In the genomic region with DNA sequence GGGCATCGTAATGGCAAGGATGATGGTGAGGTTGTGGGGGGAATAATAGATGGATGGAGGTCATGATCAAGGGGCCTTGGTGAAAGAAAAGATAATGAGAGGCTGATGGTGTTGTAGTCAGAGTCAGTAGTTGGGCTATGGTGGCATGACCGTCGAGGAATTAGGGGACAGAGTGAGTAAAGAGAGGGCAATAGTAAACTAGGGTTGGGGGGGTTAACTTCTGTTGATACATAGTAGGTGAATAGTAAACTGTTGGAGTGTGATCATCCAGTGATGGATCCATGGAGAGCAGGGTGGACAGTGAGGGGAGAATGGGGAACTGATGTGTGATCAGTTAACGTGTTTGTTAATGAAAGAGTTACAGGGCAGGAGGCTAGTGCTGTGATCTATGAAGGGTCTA, we compare ENCODE assay signal across 9 cellular contexts. TPM values are rescaled to one million over a fixed set of nuclear protein-coding genes. Genes with fewer than 3 reads are reported as not detected.
DNase-seq lines count a peak whose midpoint lies in the region; ATAC-seq and TF ChIP-seq lines count a peak whose summit lies in the region.
"Had no signal": no experiment of that assay in that cellular context is flagged by ENCODE, and none has a peak within 500 bp of the region (broad histone marks: within the 10 kb centered on the region; RNA-seq: fewer than 3 reads in every experiment).

No MANE protein-coding gene starts in this region.

- peaks cover 28% of the 10 kb centered on the region for H3K36me3 ChIP-seq in HAP-1 (replicated peaks)

- H3K27ac ChIP-seq in right cardiac atrium (ENCODE audit: low read length) = peak overlapping the region; percentile 45
- peak overlapping the region in 8 of 21 experiments; percentile 69 to 89 (median 86) for H3K27ac ChIP-seq in skin epidermis

- H3K4me1 Mint-ChIP-seq in activated B cell treated with CpG ODN at 0.5 μM for 24 hours = peaks cover 23% of the 10 kb centered on the region

- 61% methylated on average over 4 of the region's 4 CpGs for WGBS in right cardiac atrium

- CTCF ChIA-PET in activated B cell treated with CpG ODN at 0.5 μM for 24 hours (lab: Charles Lee) = no interaction called here

- peak overlapping the region; percentile 89 for H3K4me3 Mint-ChIP-seq in activated B cell treated with CpG ODN at 0.5 μM for 24 hours

- in situ Hi-C loops in HAP-1 (cut with MboI; ENCODE audit: low sequenced_read_pairs) = loop anchor here (25.0 kb wide), 1 partner anchor 615 kb away; no protein-coding TSS in a partner anchor

- no peak for TF ChIP-seq CTCF in activated B cell treated with CpG ODN at 0.5 μM for 24 hours (IDR thresholded peaks at IDR 0.05)

- peak overlapping the region; percentile 97 for H3K4me3 ChIP-seq in HAP-1
- H3K4me3 ChIP-seq in right cardiac atrium (ENCODE audit: low read length) = peak overlapping the region; percentile 79
- H3K4me3 ChIP-seq in skin epidermis = peak overlapping the region; percentile 53 to 78 (median 62)

- H3K27me3 ChIP-seq in HAP-1 (ENCODE audit: low read depth) (no peaks in the 10 kb centered on the region), right cardiac atrium (ENCODE audit: control insufficient read depth, insufficient read depth) (no peaks in the 10 kb centered on the region)

- ATAC-seq in activated B cell treated with CpG ODN at 0.5 μM for 24 hours (ENCODE audit: low read depth) = no peak
- no peak for ATAC-seq in right cardiac atrium
- ATAC-seq in GM21825 (IDR thresholded peaks at IDR 0.05; ENCODE audit: unreplicated experiment) = no peak
- no peak for ATAC-seq in HG02759 (IDR thresholded peaks at IDR 0.05; ENCODE audit: unreplicated experiment)

- no peaks in the 10 kb centered on the region for H3K9me3 Mint-ChIP-seq in activated B cell treated with CpG ODN at 0.5 μM for 24 hours

- H3K4me1 ChIP-seq in HAP-1 (peaks cover 19% of the 10 kb centered on the region), right cardiac atrium (ENCODE audit: control insufficient read depth, insufficient read depth, low read length) (no peaks in the 10 kb centered on the region)

- H3K9me3 ChIP-seq in HAP-1 (no peaks in the 10 kb centered on the region), right cardiac atrium (ENCODE audit: control insufficient read depth, low read length) (no peaks in the 10 kb centered on the region)

- POLR2A ChIA-PET in activated B cell treated with CpG ODN at 0.5 μM for 24 hours (lab: Charles Lee) = no interaction called here

- no peaks in the 10 kb centered on the region for H3K27me3 Mint-ChIP-seq in activated B cell treated with CpG ODN at 0.5 μM for 24 hours

- DNase-seq in HAP-1 (ENCODE audit: low spot score in 2 of 2) (no peak), activated B cell treated with CpG ODN at 0.5 μM for 24 hours (no peak), right cardiac atrium (no peak), SK-N-DZ (ENCODE audit: low spot score) (no peak), NCI-H2107 treated with DMSO at 0.1 percent for 48 hours (lab: John Stamatoyannopoulos, UW; ENCODE audit: unreplicated experiment) (no peak)

- peak overlapping the region; percentile 93 for H3K27ac Mint-ChIP-seq in activated B cell treated with CpG ODN at 0.5 μM for 24 hours

- intact Hi-C loops in activated B cell treated with CpG ODN at 0.5 μM for 24 hours (cut with micrococcal nuclease) (loop anchor here (1.0 to 5.0 kb wide), 7 partner anchors 31 to 825 kb away; a partner anchor contains a TSS), right cardiac atrium (cut with DNase I) (no loop called here)

- H3K36me3 Mint-ChIP-seq in activated B cell treated with CpG ODN at 0.5 μM for 24 hours (ENCODE audit: low read depth) = peaks cover 37% of the 10 kb centered on the region

RNA-seq across cellular contexts. Expression of a gene that starts 0.9 kb away (rescaled TPM):
- total RNA-seq in activated B cell treated with CpG ODN at 0.5 μM for 24 hours (39.9 and 44.5 TPM in 2 replicates), right cardiac atrium (10 to 100 TPM; 19.9 to 25.5 (median 21.8) TPM)
- polyA plus RNA-seq in right cardiac atrium = 20.0 TPM
- polyA plus RNA-seq in SK-N-DZ (2014; cell fraction: cytosol; rRNA removed) = 68.3 and 117 TPM in 2 replicates
- 136 and 161 TPM in 2 replicates for polyA plus RNA-seq in SK-N-DZ (2014; cell fraction: nucleus; rRNA removed)

RNA-seq across cellular contexts. Expression of a gene that starts 6.9 kb away (rescaled TPM):
- 23.5 and 28.9 TPM in 2 replicates for total RNA-seq in activated B cell treated with CpG ODN at 0.5 μM for 24 hours
- 1 to 10 TPM in 3 of 4 donors, under 1 TPM in 1; 0.41 to 6.5 (median 3.7) TPM for total RNA-seq in right cardiac atrium
- polyA plus RNA-seq in right cardiac atrium = 3.0 TPM
- polyA plus RNA-seq in SK-N-DZ (2014; cell fraction: cytosol; rRNA removed) = 12.9 and 14.7 TPM in 2 replicates
- 16.5 and 21.2 TPM in 2 replicates for polyA plus RNA-seq in SK-N-DZ (2014; cell fraction: nucleus; rRNA removed)
- total RNA-seq: SK-MEL-5 had no signal

RNA-seq across cellular contexts. Expression of a gene that starts 31.9 kb away (rescaled TPM):
- total RNA-seq in activated B cell treated with CpG ODN at 0.5 μM for 24 hours = 7.8 and 9.8 TPM in 2 replicates
- total RNA-seq in right cardiac atrium = 10 to 100 TPM; 16.1 to 22.3 (median 19.8) TPM
- polyA plus RNA-seq in right cardiac atrium = 14.0 TPM
- polyA plus RNA-seq in SK-N-DZ (2014; cell fraction: cytosol; rRNA removed) = 9.7 and 12.9 TPM in 2 replicates
- 18.7 and 28.0 TPM in 2 replicates for polyA plus RNA-seq in SK-N-DZ (2014; cell fraction: nucleus; rRNA removed)

RNA-seq across cellular contexts. Expression of a gene that starts 44.7 kb away (rescaled TPM):
- total RNA-seq in activated B cell treated with CpG ODN at 0.5 μM for 24 hours (72.4 and 75.5 TPM in 2 replicates), right cardiac atrium (10 to 100 TPM; 74.8 to 93.4 (median 83.0) TPM)
- 118 TPM for polyA plus RNA-seq in right cardiac atrium
- polyA plus RNA-seq in SK-N-DZ (2014; cell fraction: cytosol; rRNA removed) = 130 and 153 TPM in 2 replicates
- polyA plus RNA-seq in SK-N-DZ (2014; cell fraction: nucleus; rRNA removed) = 86.0 and 122 TPM in 2 replicates
